Comparison of ENCODE assay signal across 10 cellular contexts in genomic region chr17:21177854-21178600, GRCh38.
"Had no signal": no experiment of that assay in that cellular context is flagged by ENCODE, and none has a peak within 500 bp of the region (broad histone marks: within the 10 kb centered on the region; RNA-seq: fewer than 3 reads in every experiment).

No MANE protein-coding gene starts in this region.

- H3K27me3 ChIP-seq: adrenal gland had no signal

- H3K27ac ChIP-seq: adrenal gland, lower lobe of right lung had no signal

- H3K4me3 ChIP-seq: adrenal gland, lower lobe of right lung, smooth muscle cell had no signal

- ATAC-seq: naive thymus-derived CD4-positive, alpha-beta T cell had no signal

- H3K9me3 ChIP-seq: adrenal gland, lower lobe of right lung had no signal

- H3K27me3 Mint-ChIP-seq: dendritic cell treated with granulocyte-macrophage colony-stimulating factor and Interleukin-4, amounts not matched to agents 40 ng/mL and 50 ng/mL, for 4 days; naive thymus-derived CD4-positive, alpha-beta T cell; type B pancreatic cell had no signal

- H3K36me3 ChIP-seq: adrenal gland had no signal

- H3K4me2 ChIP-seq: smooth muscle cell had no signal

- H3K27ac Mint-ChIP-seq: activated naive CD4-positive, alpha-beta T cell treated with anti-CD3 and anti-CD28 coated beads for 36 hours; dendritic cell treated with granulocyte-macrophage colony-stimulating factor and Interleukin-4, amounts not matched to agents 40 ng/mL and 50 ng/mL, for 4 days; type B pancreatic cell had no signal

- H3K4me1 ChIP-seq: adrenal gland had no signal

- H3K4me3 Mint-ChIP-seq: activated naive CD4-positive, alpha-beta T cell treated with anti-CD3 and anti-CD28 coated beads for 36 hours; dendritic cell treated with granulocyte-macrophage colony-stimulating factor and Interleukin-4, amounts not matched to agents 40 ng/mL and 50 ng/mL, for 4 days; naive thymus-derived CD4-positive, alpha-beta T cell; type B pancreatic cell had no signal

- DNase-seq: activated naive CD4-positive, alpha-beta T cell treated with anti-CD3 and anti-CD28 coated beads for 36 hours; central memory CD4-positive, alpha-beta T cell; erythroblast; hippocampal formation; lower lobe of right lung had no signal

- H3K9me3 Mint-ChIP-seq: activated naive CD4-positive, alpha-beta T cell treated with anti-CD3 and anti-CD28 coated beads for 36 hours; dendritic cell treated with granulocyte-macrophage colony-stimulating factor and Interleukin-4, amounts not matched to agents 40 ng/mL and 50 ng/mL, for 4 days; naive thymus-derived CD4-positive, alpha-beta T cell; type B pancreatic cell had no signal
